30 cellular contexts compared by ENCODE assay signal in the genomic region with DNA sequence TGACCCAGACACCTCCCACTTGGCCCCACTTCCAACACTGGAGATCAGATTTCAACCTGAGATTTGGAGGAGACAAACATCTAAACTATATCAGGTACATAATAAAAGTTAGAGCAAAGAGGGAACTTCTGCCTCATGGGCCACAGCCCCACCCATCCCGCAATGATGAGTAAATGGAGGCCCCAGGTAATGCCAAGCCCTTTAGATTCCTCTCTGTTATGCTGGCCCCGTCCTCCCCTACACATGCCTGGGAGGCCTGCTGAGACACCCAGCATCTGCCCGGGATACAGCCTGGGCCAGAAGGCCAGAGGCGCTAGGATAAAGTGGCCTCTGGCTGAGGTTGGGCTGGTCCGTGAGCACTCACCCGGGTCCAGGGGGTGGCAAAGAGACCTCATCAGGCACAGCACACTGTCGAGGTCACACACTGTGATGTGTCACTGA.
DNase-seq lines count a peak whose midpoint lies in the region; ATAC-seq, FAIRE-seq and TF ChIP-seq lines count a peak whose summit lies in the region.
"Had no signal": no experiment of that assay in that cellular context is flagged by ENCODE, and none has a peak within 500 bp of the region (broad histone marks: within the 10 kb centered on the region; RNA-seq: fewer than 3 reads in every experiment).

No MANE protein-coding gene starts in this region.

- no peak for DNase-seq in HCT116 (ENCODE audit: low read depth, low spot score)
- peak; percentile 85 for DNase-seq in PC-3
- peak; percentile 69 to 83 for DNase-seq in foreskin keratinocyte
- DNase-seq in progenitor cell of endocrine pancreas (ENCODE audit: low spot score, unreplicated experiment): no peak
- DNase-seq in HepG2 (ENCODE audit: low spot score): no peak
- no peak for DNase-seq in nucleus accumbens (lab: John Stamatoyannopoulos, UW)
- no peak for DNase-seq in T-helper 9 cell
- DNase-seq: activated B cell treated with CpG ODN at 0.5 μM for 24 hours; activated CD4-positive, alpha-beta T cell treated with anti-CD3 and anti-CD28 coated beads, Interleukin-2, amount 50 U/mL, for 1 hour; activated CD8-positive, alpha-beta memory T cell treated with anti-CD3 and anti-CD28 coated beads, Interleukin-2, amount 10 ng/mL, durations not matched to agents 7 days and 5 days; activated naive CD4-positive, alpha-beta T cell treated with anti-CD3 and anti-CD28 coated beads for 36 hours; amygdala; brain microvascular endothelial cell; DND-41; GF-D8; glutamatergic neuron; NCI-H1048; NCI-H1694 treated with DMSO at 0.1 percent for 48 hours; RPMI8226; sigmoid colon; stimulated activated CD4-positive, alpha-beta T cell treated with anti-CD3 and anti-CD28 coated beads, Interleukin-4, amount 100 ng/mL, for 1 hour; stomach; T-helper 1 cell; tibial artery had no signal

- TF ChIP-seq POLR2A in HCT116 (IDR thresholded peaks at IDR 0.05; ENCODE audit: borderline replicate concordance, extremely low read depth, insufficient read depth, insufficient read length) (no peak), HepG2 (IDR thresholded peaks at IDR 0.05; ENCODE audit: insufficient read depth in 1 of 2, low read depth in 2 of 2, low read length in 2 of 2) (no peak)

- H3K27me3 ChIP-seq in HCT116 (ENCODE audit: insufficient read depth, low read length) (no peaks in the 10 kb centered on the region), PC-3 (ENCODE audit: low read length) (no peaks in the 10 kb centered on the region), foreskin keratinocyte (no peaks in the 10 kb centered on the region), HepG2 (ENCODE audit: control insufficient read depth in 1 of 2, insufficient read depth in 2 of 2, low read length in 2 of 2) (no peaks in the 10 kb centered on the region)
- H3K27me3 ChIP-seq: BLaER1 treated with 17β-estradiol and CSF1 and Interleukin-3, amounts not matched to agents 10 nM and 100 nM; brain microvascular endothelial cell; neutrophil; sigmoid colon; stomach; tibial artery had no signal

- H3K4me1 Mint-ChIP-seq in progenitor cell of endocrine pancreas (ENCODE audit: low read depth): peaks cover 31% of the 10 kb centered on the region
- H3K4me1 Mint-ChIP-seq: activated B cell treated with CpG ODN at 0.5 μM for 24 hours; activated CD8-positive, alpha-beta memory T cell treated with anti-CD3 and anti-CD28 coated beads, Interleukin-2, amount 10 ng/mL, durations not matched to agents 7 days and 5 days had no signal

- H3K4me3 Mint-ChIP-seq in progenitor cell of endocrine pancreas (ENCODE audit: low read depth): no peak overlapping the region
- H3K4me3 Mint-ChIP-seq: activated B cell treated with CpG ODN at 0.5 μM for 24 hours; activated CD8-positive, alpha-beta memory T cell treated with anti-CD3 and anti-CD28 coated beads, Interleukin-2, amount 10 ng/mL, durations not matched to agents 7 days and 5 days; activated naive CD4-positive, alpha-beta T cell treated with anti-CD3 and anti-CD28 coated beads for 36 hours; mesothelial cell of epicardium had no signal

- peaks cover 17% of the 10 kb centered on the region for H3K36me3 Mint-ChIP-seq in progenitor cell of endocrine pancreas (ENCODE audit: insufficient read depth)

- peak overlapping the region; percentile 45 for H3K27ac Mint-ChIP-seq in progenitor cell of endocrine pancreas
- H3K27ac Mint-ChIP-seq: activated B cell treated with CpG ODN at 0.5 μM for 24 hours; activated CD8-positive, alpha-beta memory T cell treated with anti-CD3 and anti-CD28 coated beads, Interleukin-2, amount 10 ng/mL, durations not matched to agents 7 days and 5 days; activated naive CD4-positive, alpha-beta T cell treated with anti-CD3 and anti-CD28 coated beads for 36 hours; mesothelial cell of epicardium had no signal

- POLR2A ChIA-PET in HCT116 (lab: Charles Lee): no interaction called here
- POLR2A ChIA-PET in PC-3 (lab: Charles Lee; ENCODE audit: unreplicated experiment): no interaction called here
- POLR2A ChIA-PET in HepG2 (lab: Yijun Ruan, JAX): no interaction called here

- no peaks in the 10 kb centered on the region for H3K27me3 Mint-ChIP-seq in progenitor cell of endocrine pancreas
- H3K27me3 Mint-ChIP-seq: activated B cell treated with CpG ODN at 0.5 μM for 24 hours; activated CD8-positive, alpha-beta memory T cell treated with anti-CD3 and anti-CD28 coated beads, Interleukin-2, amount 10 ng/mL, durations not matched to agents 7 days and 5 days; IgD-negative memory B cell had no signal

- RAD21 ChIA-PET in HCT116 (lab: Charles Lee; ENCODE audit: low non-redundant PET in 1 of 2, low total read pairs in 2 of 2, uncharacterized antibody in 2 of 2, unreplicated experiment in 2 of 2): no interaction called here

- FAIRE-seq in HepG2 (lab: Jason Lieb, UNC): no peak
- FAIRE-seq: islet of Langerhans had no signal

- H3K9me2 ChIP-seq in HCT116 (ENCODE audit: insufficient read depth) (no peaks in the 10 kb centered on the region), PC-3 (replicated peaks; ENCODE audit: low read length) (no peaks in the 10 kb centered on the region)

- BruUV-seq in HCT116 (replicated peaks; lab: Mats Ljungman, UMichigan): no TSS peak
- no TSS peak for BruUV-seq in PC-3 (replicated peaks; lab: Mats Ljungman, UMichigan)
- no TSS peak for BruUV-seq in HepG2 (replicated peaks; lab: Mats Ljungman, UMichigan)

- H3K4me1 ChIP-seq in HCT116 (ENCODE audit: control insufficient read depth in 1 of 2, insufficient read depth in 2 of 2, low read length in 2 of 2): peaks cover 54 to 64% of the 10 kb centered on the region in 2 experiments
- H3K4me1 ChIP-seq in PC-3 (ENCODE audit: insufficient read depth, low read length): peaks cover 38% of the 10 kb centered on the region
- peaks cover 9% of the 10 kb centered on the region for H3K4me1 ChIP-seq in foreskin keratinocyte
- peaks cover 19% of the 10 kb centered on the region for H3K4me1 ChIP-seq in HepG2 (ENCODE audit: insufficient read depth, low read length)
- H3K4me1 ChIP-seq: prostate gland, sigmoid colon, stomach, tibial artery had no signal

- intact Hi-C loops in HCT116 (cut with micrococcal nuclease) (no loop called here), PC-3 (cut with micrococcal nuclease) (no loop called here), HepG2 (cut with micrococcal nuclease; ENCODE audit: unreplicated experiment) (no loop called here)

- no peaks in the 10 kb centered on the region for H3F3A ChIP-seq in PC-3 (ENCODE audit: low read length, unreplicated experiment)

- H3K4me2 ChIP-seq in HCT116 (ENCODE audit: low read length) (peak overlapping the region; percentile 55), PC-3 (ENCODE audit: low read length) (no peak overlapping the region), HepG2 (ENCODE audit: low read depth, low read length) (no peak overlapping the region)
- H3K4me2 ChIP-seq: BLaER1 treated with 17β-estradiol and CSF1 and Interleukin-3, amounts not matched to agents 10 nM and 100 nM had no signal

- H3K9me3 ChIP-seq in HCT116 (ENCODE audit: control insufficient read depth in 1 of 2, insufficient read depth in 1 of 2, low read depth in 1 of 2, low read length in 2 of 2) (no peaks in the 10 kb centered on the region), PC-3 (ENCODE audit: low read length) (no peaks in the 10 kb centered on the region), HepG2 (ENCODE audit: low read length) (no peaks in the 10 kb centered on the region)
- H3K9me3 ChIP-seq: BLaER1 treated with 17β-estradiol and CSF1 and Interleukin-3, amounts not matched to agents 10 nM and 100 nM; neutrophil; prostate gland; sigmoid colon; stomach; tibial artery had no signal

- no peaks in the 10 kb centered on the region for H4K20me1 ChIP-seq in HCT116 (ENCODE audit: insufficient read depth)
- H4K20me1 ChIP-seq in PC-3 (ENCODE audit: low read length): no peaks in the 10 kb centered on the region
- no peaks in the 10 kb centered on the region; the same call in 1 of the 2 replicates for H4K20me1 ChIP-seq in HepG2 (ENCODE audit: insufficient read depth, low read length)

- H2AFZ ChIP-seq in HCT116 (ENCODE audit: low read depth, low read length, poor library complexity, severe bottlenecking) (no peak overlapping the region), PC-3 (ENCODE audit: low read length) (no peak overlapping the region), HepG2 (ENCODE audit: low read length) (no peak overlapping the region)

- no peak for TF ChIP-seq EP300 in HepG2 (IDR thresholded peaks at IDR 0.05; ENCODE audit: low read depth in 2 of 2, low read length in 2 of 2)
- no peak for TF ChIP-seq EP300 in HepG2 (CRISPR knock-in tag; IDR thresholded peaks at IDR 0.05; ENCODE audit: borderline replicate concordance)

- WGBS in HepG2 (ENCODE audit: low lambda C conversion rate): 95% methylated on average over 4 of the region's 7 CpGs

- peaks cover 0 to 6% of the 10 kb centered on the region in 2 experiments; a peak in 1 of 4 replicates for H3K36me3 ChIP-seq in HCT116 (ENCODE audit: control insufficient read depth in 1 of 2, insufficient read depth in 2 of 2, low read length in 2 of 2)
- H3K36me3 ChIP-seq in PC-3 (ENCODE audit: low read depth, low read length): peaks cover 7% of the 10 kb centered on the region
- peaks cover 14 to 54% of the 10 kb centered on the region in 2 experiments; a peak in 4 of 5 replicates for H3K36me3 ChIP-seq in HepG2 (replicated peaks in 1 of 2; ENCODE audit: control insufficient read depth in 1 of 2, insufficient read depth in 2 of 2, low read length in 2 of 2)
- H3K36me3 ChIP-seq: prostate gland had no signal

- no peak for TF ChIP-seq RAD21 in HCT116 (IDR thresholded peaks at IDR 0.05; ENCODE audit: low read depth)
- no peak for TF ChIP-seq RAD21 in HepG2 (CRISPR knock-in tag; IDR thresholded peaks at IDR 0.05)

- H3K79me2 ChIP-seq in HCT116 (ENCODE audit: insufficient read depth, low read length): no peaks in the 10 kb centered on the region
- H3K79me2 ChIP-seq in PC-3 (ENCODE audit: low read length): no peaks in the 10 kb centered on the region
- H3K79me2 ChIP-seq in HepG2 (ENCODE audit: insufficient read depth, low read length): no peaks in the 10 kb centered on the region

- TF ChIP-seq CTCF in HCT116 (IDR thresholded peaks at IDR 0.05 in 2 of 3, conservative IDR thresholded peaks at IDR 0.05 in 1 of 3; ENCODE audit: borderline replicate concordance in 1 of 3, insufficient read depth in 1 of 3, low read depth in 2 of 3, low read length in 2 of 3): no peak
- TF ChIP-seq CTCF in PC-3 (conservative IDR thresholded peaks at IDR 0.05; ENCODE audit: low read depth, low read length): no peak
- TF ChIP-seq CTCF in foreskin keratinocyte (conservative IDR thresholded peaks at IDR 0.05): no peak
- no peak for TF ChIP-seq CTCF in progenitor cell of endocrine pancreas (IDR thresholded peaks at IDR 0.05; ENCODE audit: unreplicated experiment)
- TF ChIP-seq CTCF in HepG2 (CRISPR knock-in tag; IDR thresholded peaks at IDR 0.05): no peak

- peak; percentile 26 for ATAC-seq in HCT116
- ATAC-seq in PC-3: peak; percentile 87
- peak; percentile 86 for ATAC-seq in foreskin keratinocyte
- no peak for ATAC-seq in HepG2
- ATAC-seq: activated CD8-positive, alpha-beta memory T cell treated with anti-CD3 and anti-CD28 coated beads, Interleukin-2, amount 10 ng/mL, durations not matched to agents 7 days and 5 days had no signal

- in situ Hi-C loops in HepG2 (cut with HindIII; ENCODE audit: extremely low pct_ligation_motif_present, low pct_unique_long_range_greater_than_20kb): no loop called here

- H3K9ac ChIP-seq in HCT116 (ENCODE audit: low read length): 0 out of 2 replicates have a peak overlapping the region, but pooled peaks have one; percentile 9
- peak overlapping the region; percentile 52 for H3K9ac ChIP-seq in PC-3 (ENCODE audit: low read length)
- H3K9ac ChIP-seq in HepG2 (ENCODE audit: insufficient read depth, low read depth, low read length): no peak overlapping the region
- H3K9ac ChIP-seq: BLaER1 treated with 17β-estradiol and CSF1 and Interleukin-3, amounts not matched to agents 10 nM and 100 nM had no signal

- H3K9me3 Mint-ChIP-seq in progenitor cell of endocrine pancreas (ENCODE audit: low read depth): no peaks in the 10 kb centered on the region
- H3K9me3 Mint-ChIP-seq: activated B cell treated with CpG ODN at 0.5 μM for 24 hours; activated naive CD4-positive, alpha-beta T cell treated with anti-CD3 and anti-CD28 coated beads for 36 hours; IgD-negative memory B cell; mesothelial cell of epicardium had no signal

- no peak overlapping the region for H3K4me3 ChIP-seq in HCT116 (replicated peaks in 1 of 2; ENCODE audit: low read depth in 1 of 2, low read length in 2 of 2)
- no peak overlapping the region for H3K4me3 ChIP-seq in PC-3 (ENCODE audit: low read length)
- H3K4me3 ChIP-seq in HepG2 (replicated peaks in 1 of 3; ENCODE audit: insufficient read depth in 1 of 3, low read depth in 2 of 3, low read length in 3 of 3): no peak overlapping the region
- H3K4me3 ChIP-seq: BLaER1 treated with 17β-estradiol and CSF1 and Interleukin-3, amounts not matched to agents 10 nM and 100 nM; prostate gland; sigmoid colon; stomach; tibial artery had no signal

- H3K27ac ChIP-seq in HCT116 (ENCODE audit: low read depth, low read length) (peak overlapping the region; percentile 44), PC-3 (ENCODE audit: low read length) (peak overlapping the region; percentile 84), foreskin keratinocyte (peak overlapping the region; percentile 73), HepG2 (ENCODE audit: extremely low read length, insufficient read depth, low read length) (no peak overlapping the region)
- H3K27ac ChIP-seq: BLaER1 treated with 17β-estradiol and CSF1 and Interleukin-3, amounts not matched to agents 10 nM and 100 nM; brain microvascular endothelial cell; neutrophil; prostate gland; sigmoid colon; stomach; tibial artery had no signal

- CTCF ChIA-PET in HCT116 (lab: Charles Lee) (no interaction called here), PC-3 (lab: Charles Lee) (no interaction called here), HepG2 (lab: Yijun Ruan, JAX; ENCODE audit: low intra/inter-chr PET ratio, low total read pairs) (no interaction called here)

Comparison
In these comparisons a context has a peak if more than half of its experiments do, and no peak if none do; other contexts are left out.
1. DNase-seq: peak in PC-3 (single experiment) and foreskin keratinocyte (2 of 2); none in HCT116 (single experiment), progenitor cell of endocrine pancreas (single experiment), HepG2 (single experiment), nucleus accumbens (0 of 56) and T-helper 9 cell (single experiment).